In the genomic region with DNA sequence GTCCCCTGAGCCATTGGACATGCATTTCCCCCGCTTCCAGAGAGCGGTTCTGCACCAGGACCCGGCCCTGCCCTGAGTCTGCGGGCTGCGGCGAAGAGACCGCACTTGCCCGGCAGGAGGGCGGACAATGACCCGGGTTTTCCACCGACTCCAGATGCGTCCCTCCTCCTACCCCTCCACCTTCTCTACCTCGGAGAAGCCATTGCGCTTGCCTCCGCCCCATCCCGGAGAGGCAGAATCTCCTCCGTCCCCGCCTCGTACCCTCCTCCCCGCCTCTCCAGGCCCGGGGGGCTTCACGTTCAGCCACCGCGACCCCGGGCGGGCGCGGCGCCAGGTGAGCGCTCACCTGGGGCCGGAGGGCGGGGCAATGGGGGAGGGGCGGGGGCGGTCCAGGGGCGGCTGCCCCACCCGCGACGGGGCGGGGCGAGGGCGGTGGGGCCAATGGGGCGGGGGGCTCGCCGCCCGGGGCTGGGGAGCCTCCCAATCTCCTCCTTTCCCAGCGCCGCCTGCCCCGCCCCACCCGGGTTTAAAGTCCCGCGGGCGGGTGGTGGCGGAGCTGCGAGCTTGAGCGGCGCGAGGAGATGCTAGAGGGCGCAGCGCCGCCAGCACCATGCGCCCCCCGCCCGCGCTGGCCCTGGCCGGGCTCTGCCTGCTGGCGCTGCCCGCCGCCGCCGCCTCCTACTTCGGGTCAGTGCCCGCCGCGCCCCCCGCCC, we compare ENCODE assay signal across 8 cellular contexts. TPM values are rescaled to one million over a fixed set of nuclear protein-coding genes. Genes with fewer than 3 reads are reported as not detected.
A peak's percentile ranks its signal among the peaks of the same experiment; 100 is the strongest.
DNase-seq lines count a peak whose midpoint lies in the region; ATAC-seq and TF ChIP-seq lines count a peak whose summit lies in the region.

A gene with protein sequence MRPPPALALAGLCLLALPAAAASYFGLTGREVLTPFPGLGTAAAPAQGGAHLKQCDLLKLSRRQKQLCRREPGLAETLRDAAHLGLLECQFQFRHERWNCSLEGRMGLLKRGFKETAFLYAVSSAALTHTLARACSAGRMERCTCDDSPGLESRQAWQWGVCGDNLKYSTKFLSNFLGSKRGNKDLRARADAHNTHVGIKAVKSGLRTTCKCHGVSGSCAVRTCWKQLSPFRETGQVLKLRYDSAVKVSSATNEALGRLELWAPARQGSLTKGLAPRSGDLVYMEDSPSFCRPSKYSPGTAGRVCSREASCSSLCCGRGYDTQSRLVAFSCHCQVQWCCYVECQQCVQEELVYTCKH (plus strand): TSS at position 555 of the 713 bp plus-strand sequence. CDS start 56 bp downstream, at position 611.

- H3K4me3 ChIP-seq in fibroblast of pulmonary artery (replicated peaks; ENCODE audit: low read depth, low read length) (peak within 1 kb of the TSS; percentile 19), ovary (peak within 1 kb of the TSS; percentile 16)

- no peak for TF ChIP-seq EP300 in ovary (IDR thresholded peaks at IDR 0.05)

- no peak within 1 kb of the TSS for H3K27ac ChIP-seq in RWPE1
- H3K27ac ChIP-seq in ovary: no peak within 1 kb of the TSS

- CTCF ChIA-PET in RWPE1 (lab: Yijun Ruan, JAX): no interaction called here

- intact Hi-C loops in ovary (cut with DNase I): no loop called here

- H3K36me3 ChIP-seq in ovary: no peaks in the 10 kb centered on the region

- TF ChIP-seq CTCF in RWPE1 (conservative IDR thresholded peaks at IDR 0.05; ENCODE audit: low read depth) (peak; percentile 17; the same call in 1 of the 2 replicates), fibroblast of pulmonary artery (IDR thresholded peaks at IDR 0.05; ENCODE audit: low read length, missing control alignments) (no peak), ovary (IDR thresholded peaks at IDR 0.05) (no peak)

- ATAC-seq in GM18511 (IDR thresholded peaks at IDR 0.05; ENCODE audit: unreplicated experiment): no peak

- WGBS in ovary, 3 donors: 1% methylated on average over 41 to 75 of the region's 75 CpGs

- no peaks in the 10 kb centered on the region for H3K9me3 ChIP-seq in ovary

- DNase-seq in activated T-cell treated with anti-CD3 and anti-CD28 coated beads for 24 hours (ENCODE audit: low read depth) (peak; percentile 4), activated T-cell treated with anti-CD3 and anti-CD28 coated beads for 4 hours (no peak), RWPE1 (ENCODE audit: low spot score) (peak; percentile 45), fibroblast of pulmonary artery (ENCODE audit: low read depth) (no peak), ovary (no peak), kidney glomerular epithelial cell (lab: John Stamatoyannopoulos, UW) (no peak), NCI-H1694 (lab: John Stamatoyannopoulos, UW) (no peak)

- TF ChIP-seq POLR2A in ovary (IDR thresholded peaks at IDR 0.05): no peak

- peaks cover 6% of the 10 kb centered on the region for H3K4me1 ChIP-seq in ovary (ENCODE audit: insufficient read depth)

- POLR2A ChIA-PET in RWPE1 (lab: Yijun Ruan, JAX; ENCODE audit: low non-redundant PET): no interaction called here

- no peaks in the 10 kb centered on the region for H3K27me3 ChIP-seq in ovary

RNA-seq across cellular contexts. Expression of the gene that starts here (rescaled TPM):
- under 1 TPM in 1 of 7 donors, not detected in 6; 0.50 TPM for total RNA-seq in ovary
- polyA plus RNA-seq in ovary: under 1 TPM; 0.08 to 0.10 TPM

Comparison
In these comparisons a context has a peak if more than half of its experiments do, and no peak if none do; other contexts are left out.
1. DNase-seq: peak in activated T-cell treated with anti-CD3 and anti-CD28 coated beads for 24 hours (single experiment) and RWPE1 (single experiment); none in activated T-cell treated with anti-CD3 and anti-CD28 coated beads for 4 hours (single experiment), fibroblast of pulmonary artery (single experiment), ovary (0 of 5), kidney glomerular epithelial cell (single experiment) and NCI-H1694 (single experiment).